In genomic region chr14:47454025-47454424, GRCh38 we compare ENCODE assay signal across 24 cellular contexts.
"Had no signal": no experiment of that assay in that cellular context is flagged by ENCODE, and none has a peak within 500 bp of the region (broad histone marks: within the 10 kb centered on the region; RNA-seq: fewer than 3 reads in every experiment).

No MANE protein-coding gene starts in this region.

- H3K9me3 ChIP-seq: colonic mucosa, esophagus muscularis mucosa, esophagus squamous epithelium, gastrocnemius medialis, gastroesophageal sphincter, heart left ventricle had no signal

- H3K27ac ChIP-seq: colonic mucosa, coronary artery, dorsolateral prefrontal cortex, epithelial cell of prostate, esophagus muscularis mucosa, esophagus squamous epithelium, foreskin keratinocyte, gastrocnemius medialis, gastroesophageal sphincter, heart left ventricle, heart right ventricle had no signal

- H3K36me3 ChIP-seq: colonic mucosa, esophagus muscularis mucosa, esophagus squamous epithelium, gastrocnemius medialis, gastroesophageal sphincter, heart left ventricle, heart right ventricle had no signal

- H3K27me3 Mint-ChIP-seq: dendritic cell treated with granulocyte-macrophage colony-stimulating factor and Interleukin-4, amounts not matched to agents 40 ng/mL and 50 ng/mL, for 4 days; effector memory CD8-positive, alpha-beta T cell had no signal

- H3K9me3 Mint-ChIP-seq: endodermal cell had no signal

- H3K27me3 ChIP-seq: colonic mucosa, dorsolateral prefrontal cortex, esophagus muscularis mucosa, esophagus squamous epithelium, foreskin keratinocyte, gastrocnemius medialis, gastroesophageal sphincter, heart left ventricle, heart right ventricle had no signal

- DNase-seq: colonic mucosa; cortex of kidney; dermis blood vessel endothelial cell; dorsolateral prefrontal cortex; effector CD4-positive, alpha-beta T cell; effector CD8-positive, alpha-beta T cell; effector memory CD4-positive, alpha-beta T cell; effector memory CD8-positive, alpha-beta T cell; endodermal cell; erythroblast; esophagus squamous epithelium; foreskin fibroblast; foreskin keratinocyte; foreskin melanocyte; gastrocnemius medialis; glutamatergic neuron; head of caudate nucleus; heart left ventricle; heart right ventricle had no signal

- H3K4me1 ChIP-seq: colonic mucosa, esophagus muscularis mucosa, esophagus squamous epithelium, foreskin keratinocyte, gastrocnemius medialis, gastroesophageal sphincter, heart left ventricle, heart right ventricle had no signal

- H3K27ac Mint-ChIP-seq: dendritic cell treated with granulocyte-macrophage colony-stimulating factor and Interleukin-4, amounts not matched to agents 40 ng/mL and 50 ng/mL, for 4 days; effector memory CD8-positive, alpha-beta T cell; endodermal cell had no signal

- H3K4me1 Mint-ChIP-seq: endodermal cell had no signal

- H3K4me3 Mint-ChIP-seq: dendritic cell treated with granulocyte-macrophage colony-stimulating factor and Interleukin-4, amounts not matched to agents 40 ng/mL and 50 ng/mL, for 4 days; effector memory CD8-positive, alpha-beta T cell; endodermal cell had no signal

- H3K4me3 ChIP-seq: colonic mucosa, coronary artery, dorsolateral prefrontal cortex, esophagus muscularis mucosa, esophagus squamous epithelium, gastrocnemius medialis, gastroesophageal sphincter, heart left ventricle, heart right ventricle had no signal
